ENCODE assay signal across 9 cellular contexts in the genomic region with DNA sequence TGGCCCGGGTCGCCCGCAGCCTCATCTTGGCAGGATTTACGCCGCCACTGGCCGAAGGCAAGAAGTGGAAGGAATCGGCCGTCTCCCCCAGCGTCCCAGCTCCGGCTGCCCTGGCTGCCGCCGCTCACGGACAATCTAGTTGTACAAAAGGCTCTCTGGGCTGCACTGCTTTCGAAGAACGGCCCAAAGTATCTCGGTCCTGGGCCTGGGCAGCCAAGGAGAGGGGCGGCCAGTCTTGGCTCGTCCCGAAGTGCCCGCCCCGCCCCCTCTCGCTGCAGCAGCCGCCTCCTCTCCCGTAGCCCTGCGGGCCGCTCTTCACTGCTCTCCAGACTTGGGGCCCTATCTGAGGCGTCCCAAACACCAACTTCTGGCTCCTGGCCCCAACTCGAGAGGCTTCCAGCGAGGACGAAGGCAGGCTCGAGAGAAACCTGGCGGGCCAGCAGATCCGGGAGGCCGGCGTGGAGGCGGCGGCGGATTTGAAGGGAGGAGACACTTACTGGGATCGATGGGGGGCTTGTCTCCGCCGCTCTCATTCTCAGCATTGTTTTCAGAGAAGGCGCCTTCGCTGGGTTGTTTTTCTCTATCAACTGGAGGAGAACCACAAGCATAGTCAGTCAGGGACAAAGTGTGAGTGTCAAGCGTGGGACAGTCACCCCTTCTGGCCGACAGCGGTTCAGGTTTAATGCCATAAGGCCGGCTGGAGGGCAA. TPM values are rescaled to one million over a fixed set of nuclear protein-coding genes. Genes with fewer than 3 reads are reported as not detected.
DNase-seq lines count a peak whose midpoint lies in the region; ATAC-seq and TF ChIP-seq lines count a peak whose summit lies in the region.
"Had no signal": no experiment of that assay in that cellular context is flagged by ENCODE, and none has a peak within 500 bp of the region (broad histone marks: within the 10 kb centered on the region; RNA-seq: fewer than 3 reads in every experiment).

No MANE protein-coding gene starts in this region.

- H3K9ac ChIP-seq in skeletal muscle satellite cell (ENCODE audit: low read depth, low read length), result peak overlapping the region; percentile 97

- peak; percentile 54 for DNase-seq in SW480 (ENCODE audit: low spot score)
- DNase-seq in right cardiac atrium, result peak in 2 of 3 donors; percentile 25 to 49
- no peak for DNase-seq in HuH-7 (ENCODE audit: low spot score)
- DNase-seq in NCI-H345 (lab: John Stamatoyannopoulos, UW), result no peak
- DNase-seq in NCI-H1436 (lab: John Stamatoyannopoulos, UW), result no peak
- DNase-seq: WERI-Rb-1 had no signal

- H3K36me3 ChIP-seq in skeletal muscle satellite cell (ENCODE audit: insufficient read depth, low read length), result peaks cover 9% of the 10 kb centered on the region
- H3K36me3 ChIP-seq: WERI-Rb-1 had no signal

- WGBS in right cardiac atrium, result 4% methylated on average over 47 of the region's 47 CpGs

- H3K27me3 ChIP-seq in right cardiac atrium (ENCODE audit: control insufficient read depth, insufficient read depth), result no peaks in the 10 kb centered on the region
- no peaks in the 10 kb centered on the region for H3K27me3 ChIP-seq in skeletal muscle satellite cell (ENCODE audit: control insufficient read depth, insufficient read depth, low read length)

- no peak overlapping the region for H3K27ac ChIP-seq in right cardiac atrium (ENCODE audit: low read length)
- H3K27ac ChIP-seq: WERI-Rb-1 had no signal

- H3K4me1 ChIP-seq in right cardiac atrium (ENCODE audit: control insufficient read depth, insufficient read depth, low read length), result no peaks in the 10 kb centered on the region
- H3K4me1 ChIP-seq in skeletal muscle satellite cell (ENCODE audit: control insufficient read depth, insufficient read depth, low read length), result peaks cover 46% of the 10 kb centered on the region

- ATAC-seq in right cardiac atrium (no peak), GM21360 (IDR thresholded peaks at IDR 0.05; ENCODE audit: unreplicated experiment) (no peak)

- 0 out of 2 replicates have a peak, but pooled peaks have one; percentile 10 for TF ChIP-seq CTCF in GM12874 (IDR thresholded peaks at IDR 0.05; ENCODE audit: insufficient read depth, low read depth, low read length)

- peak overlapping the region; percentile 98 for H3K4me2 ChIP-seq in skeletal muscle satellite cell (ENCODE audit: low read length)

- no peaks in the 10 kb centered on the region for H3K9me3 ChIP-seq in right cardiac atrium (ENCODE audit: control insufficient read depth, low read length)
- H3K9me3 ChIP-seq in skeletal muscle satellite cell (replicated peaks; ENCODE audit: low read length), result no peaks in the 10 kb centered on the region

- H3K4me3 ChIP-seq in right cardiac atrium (ENCODE audit: low read length), result no peak overlapping the region
- peak overlapping the region; percentile 88 for H3K4me3 ChIP-seq in skeletal muscle satellite cell (ENCODE audit: low read length)

- intact Hi-C loops in right cardiac atrium (cut with DNase I), result loop anchor here (5.0 to 10.0 kb wide), 4 partner anchors 482 to 1280 kb away; no protein-coding TSS in a partner anchor

RNA-seq across cellular contexts. Expression of a gene that starts 0.8 kb away (rescaled TPM):
- total RNA-seq in right cardiac atrium, result not detected
- not detected for polyA plus RNA-seq in right cardiac atrium
- total RNA-seq in skeletal muscle satellite cell (2012; rRNA removed), result 14.6 and 20.3 TPM in 2 replicates

RNA-seq across cellular contexts. Expression of a gene that starts 8.1 kb away (rescaled TPM):
- not detected for total RNA-seq in right cardiac atrium
- 0.11 TPM for polyA plus RNA-seq in right cardiac atrium
- 2.0 and 2.8 TPM in 2 replicates for total RNA-seq in skeletal muscle satellite cell (2012; rRNA removed)

RNA-seq across cellular contexts. Expression of a gene that starts 9.6 kb away (rescaled TPM):
- not detected for total RNA-seq in right cardiac atrium
- not detected for polyA plus RNA-seq in right cardiac atrium
- 8.5 and 9.4 TPM in 2 replicates for total RNA-seq in skeletal muscle satellite cell (2012; rRNA removed)

RNA-seq across cellular contexts. Expression of a gene that starts 12.2 kb away (rescaled TPM):
- 1 to 10 TPM in 1 of 4 donors, under 1 TPM in 3; 0.28 to 1.3 (median 0.43) TPM for total RNA-seq in right cardiac atrium
- 1.0 TPM for polyA plus RNA-seq in right cardiac atrium
- 2.0 and 3.3 TPM in 2 replicates for total RNA-seq in skeletal muscle satellite cell (2012; rRNA removed)

RNA-seq across cellular contexts. Expression of a gene that starts 17.0 kb away (rescaled TPM):
- not detected for total RNA-seq in right cardiac atrium
- polyA plus RNA-seq in right cardiac atrium, result not detected
- 5.6 and 8.7 TPM in 2 replicates for total RNA-seq in skeletal muscle satellite cell (2012; rRNA removed)

Comparison
In these comparisons a context has a peak if more than half of its experiments do, and no peak if none do; other contexts are left out.
1. DNase-seq: peak in SW480 (single experiment) and right cardiac atrium (2 of 3); none in HuH-7 (single experiment), NCI-H345 (single experiment) and NCI-H1436 (single experiment).